In the genomic region with DNA sequence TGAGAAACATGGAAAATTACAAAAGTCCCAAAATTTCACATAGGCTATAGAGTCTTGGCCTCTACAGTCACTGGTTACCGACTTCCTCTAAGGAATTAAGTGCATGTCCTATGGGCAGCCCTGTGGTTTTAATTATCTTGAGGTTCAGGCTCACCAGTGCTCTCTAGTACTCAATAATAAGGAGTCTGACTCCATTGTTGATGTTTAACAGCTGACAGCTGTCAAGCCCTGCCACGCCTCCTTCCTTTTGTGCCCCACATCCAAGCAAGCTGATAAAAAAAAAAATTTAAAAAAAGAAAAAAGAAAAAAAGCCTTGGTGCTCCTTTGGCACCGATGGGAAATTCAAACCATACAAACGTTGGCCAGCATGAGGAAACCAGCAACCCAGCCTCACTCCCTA, we compare ENCODE assay signal across 12 cellular contexts.
DNase-seq lines count a peak whose midpoint lies in the region; ATAC-seq and TF ChIP-seq lines count a peak whose summit lies in the region.
"Had no signal": no experiment of that assay in that cellular context is flagged by ENCODE, and none has a peak within 500 bp of the region (broad histone marks: within the 10 kb centered on the region; RNA-seq: fewer than 3 reads in every experiment).

No MANE protein-coding gene starts in this region.

- H3K79me1 ChIP-seq in H9 (ENCODE audit: insufficient read depth, low read depth, low read length, poor library complexity, severe bottlenecking): no peaks in the 10 kb centered on the region

- no peak overlapping the region for H2AFZ ChIP-seq in H9 (ENCODE audit: low read length)

- no peak overlapping the region for H3K4ac ChIP-seq in H9 (ENCODE audit: low read depth, low read length)

- peaks cover 0 to 8% (median 3%) of the 10 kb centered on the region in 3 experiments; a peak in 2 of 7 replicates for H3K36me3 Mint-ChIP-seq in H9 (ENCODE audit: insufficient read depth in 1 of 3, low read depth in 3 of 3)

- ATAC-seq in HG03442 (IDR thresholded peaks at IDR 0.05; ENCODE audit: unreplicated experiment): peak; percentile 5

- no peaks in the 10 kb centered on the region; the same call in none of the 2 replicates for H3K27me3 Mint-ChIP-seq in H9 (ENCODE audit: low read depth)
- H3K27me3 Mint-ChIP-seq: activated naive CD4-positive, alpha-beta T cell treated with anti-CD3 and anti-CD28 coated beads, Interleukin-2, amount 50 U/mL, for 24 hours had no signal

- no peak overlapping the region for H4K91ac ChIP-seq in H9 (ENCODE audit: insufficient read length, low read depth, low read length)

- no peak overlapping the region for H4K5ac ChIP-seq in H9 (ENCODE audit: insufficient read length, low read depth, low read length)

- H3K9me3 ChIP-seq in H9 (ENCODE audit: control insufficient read depth, low read depth, low read length): no peaks in the 10 kb centered on the region

- peaks cover 6 to 10% of the 10 kb centered on the region in 2 experiments; a peak in 4 of 5 replicates for H3K9me3 Mint-ChIP-seq in H9
- H3K9me3 Mint-ChIP-seq: activated naive CD4-positive, alpha-beta T cell treated with anti-CD3 and anti-CD28 coated beads, Interleukin-2, amount 50 U/mL, for 24 hours had no signal

- no peaks in the 10 kb centered on the region for H4K20me1 ChIP-seq in H9 (ENCODE audit: control insufficient read depth, insufficient read depth, insufficient read length)

- no peaks in the 10 kb centered on the region for H3K4me1 ChIP-seq in H9 (ENCODE audit: insufficient read depth, low read length)

- H3K27ac ChIP-seq in H9 (ENCODE audit: insufficient read length, low read depth, low read length): no peak overlapping the region

- H2BK15ac ChIP-seq in H9 (ENCODE audit: low read depth, low read length): no peak overlapping the region

- H3K27me3 ChIP-seq in H9 (ENCODE audit: insufficient read depth, low read length): no peaks in the 10 kb centered on the region

- H4K8ac ChIP-seq in H9 (replicated peaks; ENCODE audit: insufficient read length, low read depth, low read length): no peak overlapping the region

- H3K4me1 Mint-ChIP-seq in H9: peaks cover 5 to 7% of the 10 kb centered on the region in 2 experiments

- TF ChIP-seq CTCF in H9 (conservative IDR thresholded peaks at IDR 0.05): no peak

- H3K27ac Mint-ChIP-seq in H9: no peak overlapping the region

- no peak overlapping the region for H2BK120ac ChIP-seq in H9 (ENCODE audit: low read depth, low read length, poor library complexity, severe bottlenecking)

- DNase-seq in NCI-H146 (lab: John Stamatoyannopoulos, UW) (peak; percentile 12), NCI-H146 treated with DMSO at 0.1 percent for 48 hours (lab: John Stamatoyannopoulos, UW; ENCODE audit: unreplicated experiment) (no peak), UCSD-AML1 (lab: John Stamatoyannopoulos, UW; ENCODE audit: unreplicated experiment) (peak; percentile 34), myocyte (ENCODE audit: low read depth) (peak; percentile 84), H9 (no peak)
- no peak for DNase-seq in activated CD4-positive, CD25-positive, alpha-beta regulatory T cell (lab: John Stamatoyannopoulos, UW)
- no peak for DNase-seq in stimulated activated CD4-positive, alpha-beta T cell treated with anti-CD3 and anti-CD28 coated beads, Interleukin-15, amount 100 ng/mL, for 24 hours
- DNase-seq: activated CD4-positive, alpha-beta T cell treated with anti-CD3 and anti-CD28 coated beads, Interleukin-2, amount 50 U/mL, for 1 hour; glutamatergic neuron; stimulated activated CD4-positive, alpha-beta T cell treated with anti-CD3 and anti-CD28 coated beads, Interleukin-4, amount 100 ng/mL, for 24 hours had no signal

- H2BK5ac ChIP-seq in H9 (ENCODE audit: insufficient read length, low read length): no peak overlapping the region

- H3K4me2 ChIP-seq in H9 (ENCODE audit: insufficient read depth, insufficient read length, low read length): no peak overlapping the region

- no peak overlapping the region for H3K14ac ChIP-seq in H9 (ENCODE audit: insufficient read depth, low read length)

- no peak overlapping the region for H3K56ac ChIP-seq in H9 (ENCODE audit: insufficient read length, low read depth, low read length)

- H3K79me2 ChIP-seq in H9 (ENCODE audit: insufficient read depth, low read length): no peaks in the 10 kb centered on the region

- H3K18ac ChIP-seq in H9 (ENCODE audit: insufficient read length, low read depth, low read length): no peak overlapping the region

- H3K4me3 Mint-ChIP-seq in H9: no peak overlapping the region

- no peak overlapping the region for H3K9ac ChIP-seq in H9 (ENCODE audit: extremely low read depth, insufficient read length, low read length)

- no peak overlapping the region for H2AK5ac ChIP-seq in H9 (ENCODE audit: insufficient read length, low read length)

- WGBS in H9 (ENCODE audit: extremely low coverage, insufficient read length, low lambda C conversion rate): no CpG with 5 or more reads among the region's 4 CpGs

- no peak overlapping the region for H3T11ph ChIP-seq in H9 (ENCODE audit: low read length)

- no peak overlapping the region for H2BK20ac ChIP-seq in H9 (ENCODE audit: low read depth, low read length, poor library complexity, severe bottlenecking)

- no peak overlapping the region for H2BK12ac ChIP-seq in H9 (ENCODE audit: insufficient read length, low read depth, low read length)

- no peaks in the 10 kb centered on the region for H3K23me2 ChIP-seq in H9 (ENCODE audit: insufficient read length, low read depth, low read length, poor library complexity, severe bottlenecking)

- H3K23ac ChIP-seq in H9 (ENCODE audit: insufficient read length, low read depth, low read length): no peak overlapping the region

Comparison
In these comparisons a context has a peak if more than half of its experiments do, and no peak if none do; other contexts are left out.
1. DNase-seq: peak in NCI-H146 (single experiment), UCSD-AML1 (single experiment) and myocyte (single experiment); none in NCI-H146 treated with DMSO at 0.1 percent for 48 hours (single experiment), activated CD4-positive, CD25-positive, alpha-beta regulatory T cell (0 of 4), stimulated activated CD4-positive, alpha-beta T cell treated with anti-CD3 and anti-CD28 coated beads, Interleukin-15, amount 100 ng/mL, for 24 hours (single experiment) and H9 (single experiment).